In genomic region chr6:151544453-151544852, GRCh38 we compare ENCODE assay signal across 27 cellular contexts. TPM values are rescaled to one million over a fixed set of nuclear protein-coding genes. Genes with fewer than 3 reads are reported as not detected.
"Had no signal": no experiment of that assay in that cellular context is flagged by ENCODE, and none has a peak within 500 bp of the region (broad histone marks: within the 10 kb centered on the region; RNA-seq: fewer than 3 reads in every experiment).

No MANE protein-coding gene starts in this region.

- H3K36me3 ChIP-seq: neural progenitor cell, right lobe of liver, suprapubic skin, transverse colon, vagina had no signal

- H3K4me2 ChIP-seq: neural progenitor cell, smooth muscle cell had no signal

- H3K4me3 Mint-ChIP-seq: memory B cell; naive thymus-derived CD4-positive, alpha-beta T cell; nephron; neural progenitor cell; stimulated activated naive CD8-positive, alpha-beta T cell treated with anti-CD3 and anti-CD28 coated beads, Interleukin-15, amount 100 ng/mL, for 72 hours had no signal

- H3K4me1 ChIP-seq: neural progenitor cell, psoas muscle, suprapubic skin, transverse colon, vagina had no signal

- H3K36me3 Mint-ChIP-seq: neural progenitor cell had no signal

- H3K9ac ChIP-seq: neural progenitor cell had no signal

- H3K27ac ChIP-seq: dorsolateral prefrontal cortex, epithelial cell of prostate, neural progenitor cell, psoas muscle, right lobe of liver, suprapubic skin, transverse colon, vagina had no signal

- H3K27ac Mint-ChIP-seq: memory B cell; naive thymus-derived CD4-positive, alpha-beta T cell; nephron; neural progenitor cell; stimulated activated naive CD8-positive, alpha-beta T cell treated with anti-CD3 and anti-CD28 coated beads, Interleukin-15, amount 100 ng/mL, for 72 hours had no signal

- H3K27me3 Mint-ChIP-seq: stimulated activated naive CD8-positive, alpha-beta T cell treated with anti-CD3 and anti-CD28 coated beads, Interleukin-15, amount 100 ng/mL, for 72 hours had no signal

- H2AFZ ChIP-seq: neural progenitor cell had no signal

- H3K27me3 ChIP-seq: dorsolateral prefrontal cortex, neural progenitor cell, right lobe of liver, suprapubic skin, transverse colon, vagina had no signal

- DNase-seq: cerebellar nuclear complex; cortex of kidney; dorsolateral prefrontal cortex; effector CD4-positive, alpha-beta T cell; foreskin fibroblast; head of caudate nucleus; mucosa of descending colon; naive thymus-derived CD4-positive, alpha-beta T cell; psoas muscle; retina; right lobe of liver; stimulated activated CD4-positive, alpha-beta T cell treated with anti-CD3 and anti-CD28 coated beads, Interleukin-12 subunit alpha, Interleukin-12 subunit beta, amount 100 ng/mL, for 4 hours; stimulated activated CD4-positive, alpha-beta T cell treated with anti-CD3 and anti-CD28 coated beads, Interleukin-1b, Interleukin-23, amount 100 ng/mL, for 48 hours; stimulated activated CD4-positive, alpha-beta T cell treated with anti-CD3 and anti-CD28 coated beads, Interleukin-4, amount 100 ng/mL, for 1 hour; stimulated activated CD8-positive, alpha-beta memory T cell treated with anti-CD3 and anti-CD28 coated beads, Interleukin-4, amount 100 ng/mL, for 48 hours; stimulated activated naive CD4-positive, alpha-beta T cell; stimulated activated naive CD8-positive, alpha-beta T cell treated with anti-CD3 and anti-CD28 coated beads, Interleukin-15, amount 100 ng/mL, for 72 hours; transverse colon had no signal

- H3K4me3 ChIP-seq: dorsolateral prefrontal cortex, lung, mucosa of descending colon, neural progenitor cell, psoas muscle, right lobe of liver, smooth muscle cell, suprapubic skin, transverse colon, vagina had no signal

- ATAC-seq: left lobe of liver; mucosa of descending colon; naive thymus-derived CD4-positive, alpha-beta T cell; psoas muscle; right lobe of liver; stimulated activated naive CD8-positive, alpha-beta T cell treated with anti-CD3 and anti-CD28 coated beads, Interleukin-15, amount 100 ng/mL, for 72 hours had no signal

- H3K9me3 ChIP-seq: mucosa of descending colon, suprapubic skin had no signal

- H3K4me1 Mint-ChIP-seq: memory B cell; naive thymus-derived CD4-positive, alpha-beta T cell; nephron; neural progenitor cell; stimulated activated naive CD8-positive, alpha-beta T cell treated with anti-CD3 and anti-CD28 coated beads, Interleukin-15, amount 100 ng/mL, for 72 hours had no signal

RNA-seq across cellular contexts. Expression of gene CCDC170, which starts 50.6 kb away (rescaled TPM):
- polyA plus RNA-seq: naive thymus-derived CD4-positive, alpha-beta T cell had no signal
